13 cellular contexts compared by ENCODE assay signal in the genomic region with DNA sequence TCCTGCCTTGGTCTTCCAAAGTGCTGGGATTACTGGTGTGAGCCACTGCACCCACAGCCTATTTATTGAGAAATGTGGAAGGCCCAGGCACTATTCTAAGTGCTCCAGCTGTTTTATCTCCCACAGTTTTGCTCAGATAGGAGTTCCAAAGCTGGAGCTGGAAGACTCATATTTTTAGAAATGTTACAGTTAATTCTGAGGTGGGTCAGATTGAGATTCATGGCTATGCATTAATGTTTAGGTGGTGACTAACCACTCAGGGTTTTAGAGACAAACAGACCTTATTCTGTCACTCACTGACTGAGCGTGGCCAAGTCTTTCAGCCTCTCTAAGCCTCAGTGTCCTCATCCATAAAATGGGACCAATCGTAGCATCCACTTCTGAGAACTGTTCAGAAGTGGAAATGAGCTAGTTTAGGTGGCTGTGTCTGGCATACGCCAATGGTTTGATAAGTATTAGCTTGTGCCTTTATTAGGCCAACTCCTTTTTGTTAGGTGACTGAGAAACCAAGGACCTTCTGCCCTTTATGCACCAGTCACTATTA. TPM values are rescaled to one million over a fixed set of nuclear protein-coding genes. Genes with fewer than 3 reads are reported as not detected.
A peak's percentile ranks its signal among the peaks of the same experiment; 100 is the strongest.
DNase-seq lines count a peak whose midpoint lies in the region; ATAC-seq, FAIRE-seq and TF ChIP-seq lines count a peak whose summit lies in the region.
"Had no signal": no experiment of that assay in that cellular context is flagged by ENCODE, and none has a peak within 500 bp of the region (broad histone marks: within the 10 kb centered on the region; RNA-seq: fewer than 3 reads in every experiment).

No MANE protein-coding gene starts in this region.

- H3K4me2 ChIP-seq in PC-3 (ENCODE audit: low read length), result no peak overlapping the region
- H3K4me2 ChIP-seq in K562 (ENCODE audit: insufficient read depth, low read length), result no peak overlapping the region
- H3K4me2 ChIP-seq in osteoblast (ENCODE audit: insufficient read depth, low read length), result no peak overlapping the region

- ATAC-seq in PC-3 (no peak), K562 (no peak), HG02623 (IDR thresholded peaks at IDR 0.05; ENCODE audit: unreplicated experiment) (no peak)

- H3K9me1 ChIP-seq in K562 (ENCODE audit: control insufficient read depth, insufficient read depth, low read length), result no peaks in the 10 kb centered on the region

- WGBS in K562 (ENCODE audit: insufficient coverage, low coverage, missing lambda C conversion rate), result 84% methylated on average over 3 of the region's 3 CpGs

- H3K9me3 ChIP-seq in PC-3 (ENCODE audit: low read length), result no peaks in the 10 kb centered on the region
- no peaks in the 10 kb centered on the region for H3K9me3 ChIP-seq in K562 (replicated peaks; ENCODE audit: control insufficient read depth, insufficient read depth, low read depth, low read length)
- no peaks in the 10 kb centered on the region for H3K9me3 ChIP-seq in osteoblast (ENCODE audit: low read depth, low read length)
- H3K9me3 ChIP-seq: adrenal gland, ovary had no signal

- no peaks in the 10 kb centered on the region for H3K9me2 ChIP-seq in PC-3 (replicated peaks; ENCODE audit: low read length)

- no peak for DNase-seq in activated T-cell treated with anti-CD3 and anti-CD28 coated beads, Interleukin-2, amount 50 U/mL, for 24 hours
- no peak for DNase-seq in activated T-cell treated with anti-CD3 and anti-CD28 coated beads, Interleukin-2, amount 50 U/mL, for 1 hour
- peak; percentile 20 for DNase-seq in PC-3
- no peak for DNase-seq in K562 (ENCODE audit: extremely low read depth in 1 of 4, low spot score in 3 of 4)
- peak; percentile 38 for DNase-seq in osteoblast (ENCODE audit: insufficient read length, low spot score, missing footprints)
- DNase-seq in CD1c-positive myeloid dendritic cell (ENCODE audit: extremely low spot score), result no peak
- no peak for DNase-seq in foreskin melanocyte
- DNase-seq: adrenal gland, EL, ovary, SW 1271 had no signal

- H3K27me3 ChIP-seq in PC-3 (ENCODE audit: low read length) (no peaks in the 10 kb centered on the region), K562 (ENCODE audit: control insufficient read depth in 2 of 2, insufficient read depth in 2 of 2, low read length in 2 of 2) (no peaks in the 10 kb centered on the region), osteoblast (ENCODE audit: insufficient read depth, low read length) (no peaks in the 10 kb centered on the region)
- H3K27me3 ChIP-seq: adrenal gland, ovary had no signal

- FAIRE-seq in K562 (lab: Jason Lieb, UNC), result no peak
- FAIRE-seq: urothelium cell line had no signal

- peak overlapping the region; percentile 99 for H3K27ac Mint-ChIP-seq in activated T-cell treated with anti-CD3 and anti-CD28 coated beads, Interleukin-2, amount 50 U/mL, for 24 hours

- H3K36me3 ChIP-seq in PC-3 (ENCODE audit: low read depth, low read length) (no peaks in the 10 kb centered on the region), K562 (ENCODE audit: control insufficient read depth, insufficient read depth, low read length) (no peaks in the 10 kb centered on the region), osteoblast (ENCODE audit: insufficient read depth, low read length) (no peaks in the 10 kb centered on the region)
- H3K36me3 ChIP-seq: adrenal gland, ovary had no signal

- H3K27me3 Mint-ChIP-seq in activated T-cell treated with anti-CD3 and anti-CD28 coated beads, Interleukin-2, amount 50 U/mL, for 24 hours, result no peaks in the 10 kb centered on the region

- H3K4me3 ChIP-seq in PC-3 (ENCODE audit: low read length) (no peak overlapping the region), K562 (no peak overlapping the region), osteoblast (ENCODE audit: insufficient read depth, low read length) (no peak overlapping the region)
- H3K4me3 ChIP-seq: adrenal gland, ovary had no signal

- CTCF ChIA-PET in PC-3 (lab: Charles Lee) (interaction anchor here (0.7 kb wide), 1 partner anchor 42 kb away, joined by 4 read pairs; no protein-coding TSS in a partner anchor), K562 (lab: Yijun Ruan, JAX; ENCODE audit: low intra/inter-chr PET ratio) (no interaction called here)

- H2AFZ ChIP-seq in PC-3 (ENCODE audit: low read length) (no peak overlapping the region), K562 (ENCODE audit: low read depth, low read length) (no peak overlapping the region), osteoblast (ENCODE audit: low read length) (no peak overlapping the region)

- H3K79me2 ChIP-seq in PC-3 (ENCODE audit: low read length) (peaks cover 25% of the 10 kb centered on the region), K562 (ENCODE audit: control insufficient read depth, insufficient read depth, low read length) (peaks cover 32% of the 10 kb centered on the region), osteoblast (ENCODE audit: insufficient read depth, low read length) (peaks cover 25% of the 10 kb centered on the region)

- H3K9ac ChIP-seq in PC-3 (ENCODE audit: low read length), result no peak overlapping the region
- H3K9ac ChIP-seq in K562 (ENCODE audit: insufficient read depth in 1 of 2, low read depth in 2 of 2, low read length in 2 of 2), result no peak overlapping the region

- in situ Hi-C loops in K562 (cut with MboI), result no loop called here

- BruUV-seq in PC-3 (replicated peaks; lab: Mats Ljungman, UMichigan), result no TSS peak
- BruUV-seq in K562 (replicated peaks; lab: Mats Ljungman, UMichigan), result no TSS peak

- POLR2A ChIA-PET in PC-3 (lab: Charles Lee; ENCODE audit: unreplicated experiment) (interaction anchor here (0.5 kb wide), 1 partner anchor 22 kb away, joined by 4 read pairs; no protein-coding TSS in a partner anchor), K562 (lab: Yijun Ruan, JAX) (interaction anchor here (1.0 kb wide), 1 partner anchor 9 kb away, joined by 3 read pairs; no protein-coding TSS in a partner anchor)

- peaks cover 30% of the 10 kb centered on the region for H3K4me1 ChIP-seq in PC-3 (ENCODE audit: insufficient read depth, low read length)
- H3K4me1 ChIP-seq in K562 (replicated peaks in 1 of 2; ENCODE audit: control insufficient read depth in 2 of 2, insufficient read depth in 2 of 2, low read length in 2 of 2), result peaks cover 27 to 37% of the 10 kb centered on the region in 2 experiments
- H3K4me1 ChIP-seq in osteoblast (ENCODE audit: insufficient read depth, low read length), result peaks cover 32% of the 10 kb centered on the region

- TF ChIP-seq CTCF in PC-3 (conservative IDR thresholded peaks at IDR 0.05; ENCODE audit: low read depth, low read length) (no peak), K562 (IDR thresholded peaks at IDR 0.05 in 2 of 3, conservative IDR thresholded peaks at IDR 0.05 in 1 of 3; ENCODE audit: insufficient read depth in 2 of 3, low read depth in 1 of 3, low read length in 3 of 3) (no peak), osteoblast (IDR thresholded peaks at IDR 0.05; ENCODE audit: extremely low read depth, low read depth, low read length) (no peak)

- H3K36me3 Mint-ChIP-seq in activated T-cell treated with anti-CD3 and anti-CD28 coated beads, Interleukin-2, amount 50 U/mL, for 24 hours (ENCODE audit: low read depth), result peaks cover 37% of the 10 kb centered on the region

- no peak for TF ChIP-seq RAD21 in K562 (CRISPR knock-in tag; conservative IDR thresholded peaks at IDR 0.05 in 1 of 2, IDR thresholded peaks at IDR 0.05 in 1 of 2)

- H3F3A ChIP-seq in PC-3 (ENCODE audit: low read length, unreplicated experiment), result no peaks in the 10 kb centered on the region

- intact Hi-C loops in PC-3 (cut with micrococcal nuclease), result no loop called here
- intact Hi-C loops in K562 (cut with micrococcal nuclease), result no loop called here

- H4K20me1 ChIP-seq in PC-3 (ENCODE audit: low read length) (no peaks in the 10 kb centered on the region), K562 (replicated peaks; ENCODE audit: control insufficient read depth, insufficient read depth, low read length) (no peaks in the 10 kb centered on the region), osteoblast (ENCODE audit: insufficient read depth, low read length) (no peaks in the 10 kb centered on the region)

- peaks cover 4% of the 10 kb centered on the region for H3K9me3 Mint-ChIP-seq in activated T-cell treated with anti-CD3 and anti-CD28 coated beads, Interleukin-2, amount 50 U/mL, for 24 hours

- H3K4me3 Mint-ChIP-seq in activated T-cell treated with anti-CD3 and anti-CD28 coated beads, Interleukin-2, amount 50 U/mL, for 24 hours, result no peak overlapping the region

- peaks cover 84% of the 10 kb centered on the region for H3K4me1 Mint-ChIP-seq in activated T-cell treated with anti-CD3 and anti-CD28 coated beads, Interleukin-2, amount 50 U/mL, for 24 hours (ENCODE audit: low read depth)

- TF ChIP-seq EP300 in K562 (IDR thresholded peaks at IDR 0.05; ENCODE audit: low read length), result no peak

- TF ChIP-seq POLR2A in K562 (conservative IDR thresholded peaks at IDR 0.05), result no peak

- H3K27ac ChIP-seq in PC-3 (ENCODE audit: low read length) (no peak overlapping the region), K562 (ENCODE audit: extremely low read depth, low read depth, low read length) (peak overlapping the region; percentile 43; the same call in 2 of the 3 replicates), osteoblast (ENCODE audit: low read depth, low read length) (no peak overlapping the region)
- H3K27ac ChIP-seq: adrenal gland, ovary had no signal

TF ChIP-seq in K562, 482 proteins besides CTCF, POLR2A, EP300 and RAD21 (continues in another document):
- TF ChIP-seq HDAC6 (IDR thresholded peaks at IDR 0.05; ENCODE audit: low read depth, low read length) (no peak), ZNF408 (CRISPR knock-in tag; IDR thresholded peaks at IDR 0.05; ENCODE audit: low read depth) (no peak), KDM1A (IDR thresholded peaks at IDR 0.05) (peak; percentile 55 to 84; a peak in 3 of 4 replicates)

RNA-seq across cellular contexts. Expression of gene CASP8, which starts 4.3 kb away (rescaled TPM):
- total RNA-seq in PC-3 (2014; rRNA removed) (22.2 and 29.4 TPM in 2 replicates), K562 (2014; rRNA removed) (20.9 and 23.2 TPM in 2 replicates), K562 (2014; rRNA removed; fragmentation: Illumina TruSeq; extraction: Trizol) (27.7 and 32.8 TPM in 2 replicates), K562 (2015; rRNA removed; fragmentation: Illumina TruSeq; extraction: Trizol) (27.7 and 31.4 TPM in 2 replicates), K562 (2021) (17.9 and 21.6 TPM in 2 replicates), osteoblast (19.4 and 23.2 TPM in 2 replicates)
- 15.2 and 30.8 TPM in 2 replicates for total RNA-seq in K562 (2011; cell fraction: chromatin; rRNA removed; ENCODE audit: low replicate concordance)
- total RNA-seq in K562 (2011; cell fraction: nucleolus; rRNA removed), result 10.2 and 12.5 TPM in 2 replicates
- 12.8 and 16.9 TPM in 2 replicates for total RNA-seq in K562 (2011; cell fraction: nucleoplasm; rRNA removed)
- polyA plus RNA-seq in K562 (2011; rRNA removed) (15.1 and 16.6 TPM in 2 replicates), K562 (2014; fragmentation: Illumina TruSeq; extraction: Trizol) (20.7 and 24.8 TPM in 2 replicates), K562 (2014; fragmentation: Nextera tagmentation; extraction: Ambion mirVana) (10 to 100 TPM; 10.2 to 19.3 TPM), K562 (2014; rRNA removed) (15.5 and 19.4 TPM in 2 replicates)
- 7.0 and 11.9 TPM in 2 replicates for polyA plus RNA-seq in K562 (2011; cell fraction: cytosol; rRNA removed)
- 19.5 and 20.9 TPM in 2 replicates for polyA plus RNA-seq in K562 (2011; cell fraction: nucleus; rRNA removed)
- 15.1 and 20.9 TPM in 2 replicates for polyA plus RNA-seq in K562 (2012)
- 22.1 and 23.8 TPM in 2 replicates for polyA minus RNA-seq in K562 (2011; rRNA and poly(A)+ RNA removed)
- 7.6 and 10.8 TPM in 2 replicates for polyA minus RNA-seq in K562 (2011; cell fraction: cytosol; rRNA and poly(A)+ RNA removed)
- polyA minus RNA-seq in K562 (2011; cell fraction: nucleus; rRNA and poly(A)+ RNA removed), result 9.6 and 14.7 TPM in 2 replicates

Comparison
In these comparisons a context has a peak if more than half of its experiments do, and no peak if none do; other contexts are left out.
1. DNase-seq: peak in PC-3 (single experiment) and osteoblast (single experiment); none in activated T-cell treated with anti-CD3 and anti-CD28 coated beads, Interleukin-2, amount 50 U/mL, for 24 hours (single experiment), activated T-cell treated with anti-CD3 and anti-CD28 coated beads, Interleukin-2, amount 50 U/mL, for 1 hour (single experiment), K562 (0 of 4), CD1c-positive myeloid dendritic cell (single experiment) and foreskin melanocyte (single experiment).